ENCODE assay signal across 12 cellular contexts in the genomic region with DNA sequence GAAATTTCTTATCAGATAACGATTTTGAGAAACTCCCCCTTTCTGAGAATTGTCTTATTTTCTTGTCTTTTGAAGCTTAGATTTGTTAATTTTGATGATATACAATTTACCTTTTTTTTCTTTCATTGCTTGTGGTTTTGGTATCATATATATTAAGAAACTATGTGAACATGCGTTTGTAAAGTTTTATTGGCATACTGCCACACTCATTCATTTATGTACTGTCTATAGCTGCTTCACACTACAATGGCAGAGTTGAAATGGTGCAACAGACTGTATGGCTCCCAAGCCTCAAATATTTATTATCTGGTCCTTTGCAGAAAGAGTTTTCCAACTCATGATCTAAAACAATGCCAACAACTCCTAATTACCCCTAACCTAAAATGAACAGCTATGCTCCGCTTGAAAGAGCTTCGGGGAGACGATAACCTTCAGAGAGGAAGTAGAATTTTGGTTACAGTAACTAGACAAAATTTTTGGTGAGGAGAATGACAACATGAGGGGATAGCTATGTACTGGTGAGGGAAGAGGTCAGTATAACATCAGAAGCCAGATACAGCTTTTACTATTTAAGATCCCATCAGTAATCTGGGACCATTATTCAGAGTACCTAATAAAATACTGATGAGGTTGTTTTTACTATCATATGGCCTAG. TPM values are rescaled to one million over a fixed set of nuclear protein-coding genes. Genes with fewer than 3 reads are reported as not detected.
DNase-seq lines count a peak whose midpoint lies in the region; ATAC-seq and TF ChIP-seq lines count a peak whose summit lies in the region.
"Had no signal": no experiment of that assay in that cellular context is flagged by ENCODE, and none has a peak within 500 bp of the region (broad histone marks: within the 10 kb centered on the region; RNA-seq: fewer than 3 reads in every experiment).

No MANE protein-coding gene starts in this region.

- H3K27me3 Mint-ChIP-seq in activated T-cell treated with anti-CD3 and anti-CD28 coated beads, Interleukin-2, amount 50 U/mL, for 24 hours = no peaks in the 10 kb centered on the region
- H3K27me3 Mint-ChIP-seq in chondrocyte (ENCODE audit: low read depth) = no peaks in the 10 kb centered on the region

- peak overlapping the region; percentile 13 for H3K27ac Mint-ChIP-seq in activated T-cell treated with anti-CD3 and anti-CD28 coated beads, Interleukin-2, amount 50 U/mL, for 24 hours
- H3K27ac Mint-ChIP-seq in chondrocyte (ENCODE audit: unreplicated experiment) = peak overlapping the region; percentile 2

- H3K27me3 ChIP-seq in OCI-LY3 (ENCODE audit: low read depth, low read length) = no peaks in the 10 kb centered on the region
- H3K27me3 ChIP-seq in smooth muscle cell (ENCODE audit: low read depth) = no peaks in the 10 kb centered on the region
- H3K27me3 ChIP-seq: brain microvascular endothelial cell, heart right ventricle, ovary had no signal

- TF ChIP-seq CTCF in OCI-LY3 (IDR thresholded peaks at IDR 0.05; ENCODE audit: low read depth, low read length) = no peak
- TF ChIP-seq CTCF in chondrocyte (IDR thresholded peaks at IDR 0.05) = no peak
- TF ChIP-seq CTCF in smooth muscle cell (IDR thresholded peaks at IDR 0.05; ENCODE audit: borderline replicate concordance, insufficient read depth, poor library complexity, severe bottlenecking) = no peak

- H3K9me3 ChIP-seq in OCI-LY3 (ENCODE audit: insufficient read depth, low read length) (no peaks in the 10 kb centered on the region), smooth muscle cell (replicated peaks; ENCODE audit: low read depth) (no peaks in the 10 kb centered on the region)
- H3K9me3 ChIP-seq: heart right ventricle, ovary had no signal

- no peak overlapping the region for H3K27ac ChIP-seq in OCI-LY3 (ENCODE audit: low read length)
- H3K27ac ChIP-seq in smooth muscle cell (ENCODE audit: low read depth) = peak overlapping the region; percentile 22
- H3K27ac ChIP-seq: brain microvascular endothelial cell, ovary had no signal

- peaks cover 88% of the 10 kb centered on the region for H3K4me1 Mint-ChIP-seq in activated T-cell treated with anti-CD3 and anti-CD28 coated beads, Interleukin-2, amount 50 U/mL, for 24 hours (ENCODE audit: low read depth)
- H3K4me1 Mint-ChIP-seq in chondrocyte (ENCODE audit: low read depth) = peaks cover 59% of the 10 kb centered on the region

- H3K4me1 ChIP-seq in OCI-LY3 (ENCODE audit: low read length) (peaks cover 11% of the 10 kb centered on the region), smooth muscle cell (ENCODE audit: low read depth) (peaks cover 36% of the 10 kb centered on the region)

- H3K4me3 ChIP-seq in OCI-LY3 (ENCODE audit: low read length) = no peak overlapping the region
- no peak overlapping the region for H3K4me3 ChIP-seq in smooth muscle cell
- H3K4me3 ChIP-seq: heart right ventricle, ovary had no signal

- H3K4me3 Mint-ChIP-seq in activated T-cell treated with anti-CD3 and anti-CD28 coated beads, Interleukin-2, amount 50 U/mL, for 24 hours = no peak overlapping the region
- H3K4me3 Mint-ChIP-seq in chondrocyte (ENCODE audit: unreplicated experiment) = no peak overlapping the region

- ATAC-seq in GM19351 (IDR thresholded peaks at IDR 0.05; ENCODE audit: unreplicated experiment) = no peak
- ATAC-seq: heart right ventricle had no signal

- H3K9me3 Mint-ChIP-seq in activated T-cell treated with anti-CD3 and anti-CD28 coated beads, Interleukin-2, amount 50 U/mL, for 24 hours = no peaks in the 10 kb centered on the region
- H3K9me3 Mint-ChIP-seq in chondrocyte (ENCODE audit: low read depth) = no peaks in the 10 kb centered on the region

- H3K79me2 ChIP-seq in OCI-LY3 (ENCODE audit: low read length) (peaks cover 98% of the 10 kb centered on the region), smooth muscle cell (ENCODE audit: low read depth) (peaks cover 98% of the 10 kb centered on the region)

- peak overlapping the region; percentile 14; the same call in 1 of the 2 replicates for H3K4me2 ChIP-seq in OCI-LY3 (ENCODE audit: low read length)
- no peak overlapping the region for H3K4me2 ChIP-seq in smooth muscle cell

- no peak overlapping the region for H3K9ac ChIP-seq in OCI-LY3 (ENCODE audit: low read length)
- no peak overlapping the region for H3K9ac ChIP-seq in smooth muscle cell (ENCODE audit: low read depth)

- H2AFZ ChIP-seq in OCI-LY3 (ENCODE audit: low read depth, low read length) (no peak overlapping the region), smooth muscle cell (ENCODE audit: low read depth) (no peak overlapping the region)

- no peaks in the 10 kb centered on the region for H3F3A ChIP-seq in smooth muscle cell (ENCODE audit: low read depth)

- 77% methylated on average over 5 of the region's 5 CpGs for WGBS in smooth muscle cell (ENCODE audit: low lambda C conversion rate)

- H4K20me1 ChIP-seq in OCI-LY3 (ENCODE audit: insufficient read depth, low read length) (peaks cover 91% of the 10 kb centered on the region), smooth muscle cell (ENCODE audit: low read depth) (peaks cover 98% of the 10 kb centered on the region)

- H3K36me3 ChIP-seq in OCI-LY3 (replicated peaks; ENCODE audit: low read depth, low read length) = peaks cover 4% of the 10 kb centered on the region
- H3K36me3 ChIP-seq in smooth muscle cell (ENCODE audit: low read depth) = no peaks in the 10 kb centered on the region
- H3K36me3 ChIP-seq: brain microvascular endothelial cell, heart right ventricle, ovary had no signal

- no peak for DNase-seq in activated T-cell treated with anti-CD3 and anti-CD28 coated beads, Interleukin-2, amount 50 U/mL, for 24 hours
- no peak for DNase-seq in activated T-cell treated with anti-CD3 and anti-CD28 coated beads, Interleukin-2, amount 50 U/mL, for 48 hours
- DNase-seq in chondrocyte (ENCODE audit: low spot score) (no peak), smooth muscle cell (lab: John Stamatoyannopoulos, UW; ENCODE audit: unreplicated experiment) (no peak), NAMALWA (ENCODE audit: low spot score) (no peak), NCI-H128 (lab: John Stamatoyannopoulos, UW; ENCODE audit: unreplicated experiment) (no peak)
- DNase-seq: brain microvascular endothelial cell, heart right ventricle, NCI-H345, ovary had no signal

- H3K36me3 Mint-ChIP-seq in activated T-cell treated with anti-CD3 and anti-CD28 coated beads, Interleukin-2, amount 50 U/mL, for 24 hours (ENCODE audit: low read depth) = peaks cover 50% of the 10 kb centered on the region
- H3K36me3 Mint-ChIP-seq in chondrocyte (ENCODE audit: low read depth) = no peaks in the 10 kb centered on the region

RNA-seq across cellular contexts. Expression of gene PPP3R1, which starts 16.1 kb away (rescaled TPM):
- total RNA-seq in chondrocyte (56.2 to 72.3 TPM (median 70.8 TPM) in 3 replicates), smooth muscle cell (33.5 and 39.1 TPM in 2 replicates)
- 3.1 and 4.7 TPM in 2 replicates for polyA plus RNA-seq in smooth muscle cell
